Comparison of ENCODE assay signal across 32 cellular contexts in genomic region chr4:115629270-115629669, GRCh38.
"Had no signal": no experiment of that assay in that cellular context is flagged by ENCODE, and none has a peak within 500 bp of the region (broad histone marks: within the 10 kb centered on the region; RNA-seq: fewer than 3 reads in every experiment).

No MANE protein-coding gene starts in this region.

- H3K4me1 ChIP-seq: adrenal gland, body of pancreas, breast epithelium had no signal

- H3K36me3 ChIP-seq: adrenal gland, brain microvascular endothelial cell, breast epithelium had no signal

- DNase-seq: activated B cell treated with CpG ODN at 0.5 μM for 24 hours; activated CD4-positive, alpha-beta memory T cell treated with anti-CD3 and anti-CD28 coated beads for 36 hours; activated CD4-positive, alpha-beta T cell treated with anti-CD3 and anti-CD28 coated beads for 4 hours; activated CD4-positive, alpha-beta T cell treated with anti-CD3 and anti-CD28 coated beads, Interleukin-2, amount 10 ng/mL, durations not matched to agents 24 days and 14 days; activated CD4-positive, alpha-beta T cell treated with anti-CD3 and anti-CD28 coated beads, Interleukin-2, amount 50 U/mL, for 1 hour; activated CD4-positive, alpha-beta T cell treated with anti-CD3 and anti-CD28 coated beads, Interleukin-2, amount 50 U/mL, for 4 hours; activated CD4-positive, CD25-positive, alpha-beta regulatory T cell treated with anti-CD3 and anti-CD28 coated beads, Interleukin-2, amount 50 U/mL, for 72 hours; activated CD8-positive, alpha-beta memory T cell treated with anti-CD3 and anti-CD28 coated beads, Interleukin-2, amount 50 U/mL, for 4 hours; activated CD8-positive, alpha-beta T cell treated with anti-CD3 and anti-CD28 coated beads for 36 hours; activated effector memory CD4-positive, alpha-beta T cell treated with anti-CD3 and anti-CD28 coated beads, Interleukin-2, amount 50 U/mL, for 16 hours; activated gamma-delta T cell treated with Interleukin-2 at 50 U/mL for 16 hours; activated naive CD4-positive, alpha-beta T cell; activated naive CD4-positive, alpha-beta T cell treated with anti-CD3 and anti-CD28 coated beads for 36 hours; activated naive CD4-positive, alpha-beta T cell treated with anti-CD3 and anti-CD28 coated beads, Interleukin-2, amount 50 U/mL, for 16 hours; activated naive CD8-positive, alpha-beta T cell treated with anti-CD3 and anti-CD28 coated beads for 36 hours; activated T-cell treated with anti-CD3 and anti-CD28 coated beads for 4 hours; activated T-cell treated with anti-CD3 and anti-CD28 coated beads, Interleukin-2, amount 50 U/mL, for 1 hour; activated T-cell treated with anti-CD3 and anti-CD28 coated beads, Interleukin-2, amount 50 U/mL, for 4 hours; activated T-cell treated with anti-CD3 and anti-CD28 coated beads, Interleukin-2, amount 50 U/mL, for 72 hours; adrenal gland; amniotic stem cell; aorta; body of pancreas; brain microvascular endothelial cell; central memory CD4-positive, alpha-beta T cell; T-helper 1 cell; T-helper 2 cell; T-helper 9 cell had no signal

- H3K4me3 ChIP-seq: adrenal gland, body of pancreas, breast epithelium had no signal

- H3K27me3 ChIP-seq: adrenal gland, body of pancreas, brain microvascular endothelial cell, breast epithelium had no signal

- H3K9me3 ChIP-seq: adrenal gland, body of pancreas, breast epithelium had no signal

- ATAC-seq: activated CD8-positive, alpha-beta T cell treated with anti-CD3 and anti-CD28 coated beads for 36 hours; activated naive CD4-positive, alpha-beta T cell treated with anti-CD3 and anti-CD28 coated beads, Interleukin-2, amount 50 U/mL, for 72 hours; activated T-cell treated with anti-CD3 and anti-CD28 coated beads, Interleukin-2, amount 50 U/mL, for 4 hours; activated T-cell treated with anti-CD3 and anti-CD28 coated beads, Interleukin-2, amount 50 U/mL, for 72 hours; activated T-helper 17 cell treated with anti-CD3 and anti-CD28 coated beads, Interleukin-2, amount 50 U/mL, for 72 hours; body of pancreas had no signal

- H3K27ac ChIP-seq: adrenal gland, body of pancreas, brain microvascular endothelial cell, breast epithelium, VCaP had no signal
